30 cellular contexts compared by ENCODE assay signal in the genomic region with DNA sequence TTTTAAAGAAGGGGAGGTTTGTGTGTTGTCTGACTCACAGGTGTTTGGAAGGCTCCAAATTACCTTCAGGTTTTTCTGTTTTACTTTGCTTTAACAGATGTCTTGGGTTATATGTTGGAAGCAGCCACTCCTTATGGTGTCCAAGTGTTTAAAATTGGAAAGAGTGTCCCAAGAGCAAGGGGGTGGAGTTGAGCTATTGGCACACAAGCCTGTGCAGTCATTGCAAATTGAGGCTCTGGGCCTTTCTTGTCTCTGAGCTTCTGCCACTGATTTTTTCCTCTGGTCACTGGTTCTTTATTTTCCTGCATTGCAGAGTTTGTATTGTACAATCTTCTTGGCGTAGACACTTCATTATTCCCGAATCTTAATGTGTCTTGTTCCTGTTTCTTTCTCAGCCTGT.
"Had no signal": no experiment of that assay in that cellular context is flagged by ENCODE, and none has a peak within 500 bp of the region (broad histone marks: within the 10 kb centered on the region; RNA-seq: fewer than 3 reads in every experiment).

No MANE protein-coding gene starts in this region.

- H3K4me1 ChIP-seq: adrenal gland, body of pancreas had no signal

- H3K27me3 ChIP-seq: adrenal gland, body of pancreas, esophagus muscularis mucosa, gastroesophageal sphincter, heart right ventricle had no signal

- H3K36me3 ChIP-seq: adrenal gland, esophagus muscularis mucosa, gastroesophageal sphincter, heart right ventricle, WERI-Rb-1 had no signal

- H3K9me3 ChIP-seq: adrenal gland, body of pancreas, esophagus muscularis mucosa, gastroesophageal sphincter, heart right ventricle had no signal

- H3K27ac ChIP-seq: adrenal gland, body of pancreas, esophagus muscularis mucosa, gastroesophageal sphincter, heart right ventricle, WERI-Rb-1 had no signal

- ATAC-seq: activated CD4-positive, CD25-positive, alpha-beta regulatory T cell treated with anti-CD3 and anti-CD28 coated beads, Interleukin-2, amount 50 U/mL, for 24 hours; activated CD8-positive, alpha-beta T cell treated with anti-CD3 and anti-CD28 coated beads for 36 hours; activated naive CD8-positive, alpha-beta T cell treated with anti-CD3 and anti-CD28 coated beads, Interleukin-2, amount 50 U/mL, for 24 hours; activated T-cell treated with anti-CD3 and anti-CD28 coated beads, Interleukin-2, amount 50 U/mL, for 4 hours; activated T-helper 17 cell treated with anti-CD3 and anti-CD28 coated beads, Interleukin-2, amount 50 U/mL, for 72 hours; body of pancreas; effector memory CD8-positive, alpha-beta T cell; gastroesophageal sphincter; heart right ventricle; T-helper 17 cell had no signal

- H3K4me3 ChIP-seq: adrenal gland, body of pancreas, esophagus muscularis mucosa, gastroesophageal sphincter, heart right ventricle had no signal

- DNase-seq: activated B cell treated with CpG ODN at 0.5 μM for 24 hours; activated CD4-positive, alpha-beta T cell treated with anti-CD3 and anti-CD28 coated beads for 48 hours; activated CD4-positive, alpha-beta T cell treated with anti-CD3 and anti-CD28 coated beads, Interleukin-2, amount 50 U/mL, for 1 hour; activated CD4-positive, alpha-beta T cell treated with anti-CD3 and anti-CD28 coated beads, Interleukin-2, amount 50 U/mL, for 48 hours; activated CD8-positive, alpha-beta memory T cell treated with anti-CD3 and anti-CD28 coated beads for 24 hours; activated CD8-positive, alpha-beta T cell treated with anti-CD3 and anti-CD28 coated beads for 36 hours; activated effector memory CD4-positive, alpha-beta T cell treated with Interleukin-2 at 50 U/mL for 16 hours; activated naive CD4-positive, alpha-beta T cell treated with anti-CD3 and anti-CD28 coated beads for 36 hours; activated naive CD8-positive, alpha-beta T cell treated with anti-CD3 and anti-CD28 coated beads for 36 hours; activated naive CD8-positive, alpha-beta T cell treated with anti-CD3 and anti-CD28 coated beads, Interleukin-2, amount 50 U/mL, for 24 hours; activated T-cell treated with anti-CD3 and anti-CD28 coated beads, Interleukin-2, amount 50 U/mL, for 4 hours; adrenal gland; amygdala; aorta; body of pancreas; caudate nucleus; cortex of kidney; dermis blood vessel endothelial cell; effector CD4-positive, alpha-beta T cell; effector memory CD8-positive, alpha-beta T cell; erythroblast; foreskin melanocyte; heart right ventricle; T-helper 17 cell; T1000; WERI-Rb-1 had no signal
